Comparison of ENCODE assay signal across 10 cellular contexts in genomic region chr15:31398677-31399260, GRCh38.
A peak's percentile ranks its signal among the peaks of the same experiment; 100 is the strongest.
DNase-seq lines count a peak whose midpoint lies in the region; ATAC-seq and TF ChIP-seq lines count a peak whose summit lies in the region.
"Had no signal": no experiment of that assay in that cellular context is flagged by ENCODE, and none has a peak within 500 bp of the region (broad histone marks: within the 10 kb centered on the region; RNA-seq: fewer than 3 reads in every experiment).

No MANE protein-coding gene starts in this region.

- H3K4me3 ChIP-seq in BE2C (ENCODE audit: low read depth, low read length) (peak overlapping the region; percentile 9), lower lobe of right lung (no peak overlapping the region)

- no peaks in the 10 kb centered on the region for H3K27me3 ChIP-seq in BE2C
- no peaks in the 10 kb centered on the region for H3K27me3 ChIP-seq in lower lobe of right lung (ENCODE audit: low read depth)

- H3K27ac ChIP-seq in lower lobe of right lung, result peak overlapping the region; percentile 81

- H3K27ac Mint-ChIP-seq in activated naive CD8-positive, alpha-beta T cell, result peak overlapping the region; percentile 46

- H3K4me1 ChIP-seq in BE2C (peaks cover 55% of the 10 kb centered on the region), lower lobe of right lung (peaks cover 35% of the 10 kb centered on the region)

- in situ Hi-C loops in KBM-7 (cut with MboI; ENCODE audit: low pct_unique_long_range_greater_than_20kb, low sequenced_read_pairs), result no loop called here

- ATAC-seq in lower lobe of right lung, result no peak
- ATAC-seq in HG03442 (IDR thresholded peaks at IDR 0.05; ENCODE audit: unreplicated experiment), result no peak

- no peaks in the 10 kb centered on the region for H3K27me3 Mint-ChIP-seq in activated naive CD8-positive, alpha-beta T cell

- H3K4me3 Mint-ChIP-seq in activated naive CD8-positive, alpha-beta T cell, result no peak overlapping the region

- H3K9me3 Mint-ChIP-seq in activated naive CD8-positive, alpha-beta T cell (ENCODE audit: low read depth), result no peaks in the 10 kb centered on the region

- H3K36me3 ChIP-seq in BE2C (no peaks in the 10 kb centered on the region), lower lobe of right lung (no peaks in the 10 kb centered on the region)

- no peaks in the 10 kb centered on the region for H3K36me3 Mint-ChIP-seq in activated naive CD8-positive, alpha-beta T cell

- intact Hi-C loops in lower lobe of right lung (cut with DNase I), result no loop called here

- peak; percentile 77 for DNase-seq in BE2C
- peak; percentile 30 for DNase-seq in GM20000 (ENCODE audit: low spot score)
- DNase-seq in lower lobe of right lung, result no peak
- DNase-seq in NCI-H128 (lab: John Stamatoyannopoulos, UW; ENCODE audit: unreplicated experiment), result no peak
- no peak for DNase-seq in cortex of kidney (lab: John Stamatoyannopoulos, UW)
- no peak for DNase-seq in KBM-7
- DNase-seq: NCI-H1092, SHP77 treated with DMSO at 0.1 percent for 48 hours had no signal

- peaks cover 39% of the 10 kb centered on the region for H3K4me1 Mint-ChIP-seq in activated naive CD8-positive, alpha-beta T cell (ENCODE audit: low read depth)

- TF ChIP-seq CTCF in BE2C (IDR thresholded peaks at IDR 0.05; ENCODE audit: low read depth, low read length) (no peak), GM20000 (IDR thresholded peaks at IDR 0.05; ENCODE audit: extremely low read depth, missing control alignments) (no peak), lower lobe of right lung (IDR thresholded peaks at IDR 0.05) (no peak)

- H3K9me3 ChIP-seq in BE2C (no peaks in the 10 kb centered on the region), lower lobe of right lung (no peaks in the 10 kb centered on the region)

Comparison
In these comparisons a context has a peak if more than half of its experiments do, and no peak if none do; other contexts are left out.
1. DNase-seq: peak in BE2C (single experiment) and GM20000 (single experiment); none in lower lobe of right lung (single experiment), NCI-H128 (single experiment), cortex of kidney (single experiment) and KBM-7 (single experiment).